Comparison of ENCODE assay signal across 8 cellular contexts in genomic region chr1:40185951-40186864, GRCh38. TPM values are rescaled to one million over a fixed set of nuclear protein-coding genes. Genes with fewer than 3 reads are reported as not detected.
DNase-seq lines count a peak whose midpoint lies in the region; ATAC-seq and TF ChIP-seq lines count a peak whose summit lies in the region.

No MANE protein-coding gene starts in this region.

- no peak overlapping the region for H3K4me3 ChIP-seq in vagina

- peak; percentile 96 for ATAC-seq in GM19463 (IDR thresholded peaks at IDR 0.05; ENCODE audit: unreplicated experiment)
- peak; percentile 84 for ATAC-seq in HG03457 (IDR thresholded peaks at IDR 0.05; ENCODE audit: unreplicated experiment)
- peak; percentile 97 for ATAC-seq in activated CD8-positive, alpha-beta memory T cell treated with anti-CD3 and anti-CD28 coated beads, Interleukin-2, amount 10 ng/mL, durations not matched to agents 7 days and 5 days

- H3K36me3 Mint-ChIP-seq in activated CD8-positive, alpha-beta memory T cell treated with anti-CD3 and anti-CD28 coated beads, Interleukin-2, amount 10 ng/mL, durations not matched to agents 7 days and 5 days = peaks cover 24% of the 10 kb centered on the region

- intact Hi-C loops in vagina (cut with DNase I) = no loop called here

- H3K9me3 ChIP-seq in vagina = no peaks in the 10 kb centered on the region

- no peaks in the 10 kb centered on the region for H3K27me3 Mint-ChIP-seq in activated CD8-positive, alpha-beta memory T cell treated with anti-CD3 and anti-CD28 coated beads, Interleukin-2, amount 10 ng/mL, durations not matched to agents 7 days and 5 days

- no peak for TF ChIP-seq POLR2A in vagina (IDR thresholded peaks at IDR 0.05)

- no peak overlapping the region for H3K27ac ChIP-seq in vagina
- no peak overlapping the region for H3K27ac ChIP-seq in substantia nigra (ENCODE audit: low read depth, low read length, poor library complexity, severe bottlenecking)

- H3K4me1 Mint-ChIP-seq in activated CD8-positive, alpha-beta memory T cell treated with anti-CD3 and anti-CD28 coated beads, Interleukin-2, amount 10 ng/mL, durations not matched to agents 7 days and 5 days = peaks cover 60% of the 10 kb centered on the region

- peak overlapping the region; percentile 88 for H3K27ac Mint-ChIP-seq in activated CD8-positive, alpha-beta memory T cell treated with anti-CD3 and anti-CD28 coated beads, Interleukin-2, amount 10 ng/mL, durations not matched to agents 7 days and 5 days

- peaks cover 22% of the 10 kb centered on the region for H3K4me1 ChIP-seq in vagina

- no peak for TF ChIP-seq CTCF in vagina (IDR thresholded peaks at IDR 0.05)

- H3K27me3 ChIP-seq in vagina = no peaks in the 10 kb centered on the region

- H3K36me3 ChIP-seq in vagina = peaks cover 0 to 15% of the 10 kb centered on the region in 2 donors

- CTCF ChIA-PET in activated CD8-positive, alpha-beta memory T cell treated with anti-CD3 and anti-CD28 coated beads, Interleukin-2, amount 10 ng/mL, durations not matched to agents 7 days and 5 days (lab: Charles Lee) = interaction anchor here (0.6 to 3.4 kb wide), 9 partner anchors 15 to 255 kb away, joined by 3 to 13 read pairs (median 4); partner anchors contain the start of gene RLF

- peak overlapping the region; percentile 39 for H3K4me3 Mint-ChIP-seq in activated CD8-positive, alpha-beta memory T cell treated with anti-CD3 and anti-CD28 coated beads, Interleukin-2, amount 10 ng/mL, durations not matched to agents 7 days and 5 days

- peak; percentile 66 for DNase-seq in CD1c-positive myeloid dendritic cell (ENCODE audit: extremely low spot score)
- peak; percentile 81 for DNase-seq in activated CD8-positive, alpha-beta memory T cell treated with anti-CD3 and anti-CD28 coated beads, Interleukin-2, amount 10 ng/mL, durations not matched to agents 7 days and 5 days
- peak; percentile 92 for DNase-seq in myocyte (ENCODE audit: low read depth)
- no peak for DNase-seq in vagina (ENCODE audit: extremely low spot score in 2 of 2)
- no peak for DNase-seq in substantia nigra (lab: John Stamatoyannopoulos, UW)
- no peak for DNase-seq in midbrain (lab: John Stamatoyannopoulos, UW)

- no peaks in the 10 kb centered on the region for H3K9me3 Mint-ChIP-seq in activated CD8-positive, alpha-beta memory T cell treated with anti-CD3 and anti-CD28 coated beads, Interleukin-2, amount 10 ng/mL, durations not matched to agents 7 days and 5 days (ENCODE audit: low read depth)

RNA-seq across cellular contexts. Expression of gene RLF, which starts 25.0 kb away (rescaled TPM):
- total RNA-seq in activated CD8-positive, alpha-beta memory T cell treated with anti-CD3 and anti-CD28 coated beads, Interleukin-2, amount 10 ng/mL, durations not matched to agents 7 days and 5 days = 10 to 100 TPM; 18.8 to 21.4 TPM
- total RNA-seq in myocyte (20.8 and 22.9 TPM in 2 replicates), vagina (16.9 TPM)
- 3.9 TPM for polyA plus RNA-seq in myocyte (2012)

Comparison
In these comparisons a context has a peak if more than half of its experiments do, and no peak if none do; other contexts are left out.
1. DNase-seq: peak in CD1c-positive myeloid dendritic cell (single experiment), activated CD8-positive, alpha-beta memory T cell treated with anti-CD3 and anti-CD28 coated beads, Interleukin-2, amount 10 ng/mL, durations not matched to agents 7 days and 5 days (single experiment) and myocyte (single experiment); none in vagina (0 of 2), substantia nigra (0 of 49) and midbrain (single experiment).
2. Peak in every context shown above with its lines, with median percentiles within 50 percentile points of each other: ATAC-seq.